5 cellular contexts compared by ENCODE assay signal in genomic region chr12:114898159-114898558, GRCh38.
"Had no signal": no experiment of that assay in that cellular context is flagged by ENCODE, and none has a peak within 500 bp of the region (broad histone marks: within the 10 kb centered on the region; RNA-seq: fewer than 3 reads in every experiment).

No MANE protein-coding gene starts in this region.

- H3K27ac Mint-ChIP-seq: GM23338, H9 had no signal

- DNase-seq: H9, HCEC 1CT, IMR-90 had no signal

- H3K4me2 ChIP-seq: GM23338 had no signal

- H2AFZ ChIP-seq: GM23338 had no signal

- H3K4me3 Mint-ChIP-seq: GM23338, H9 had no signal

- ATAC-seq: GM23338, K562 had no signal

- H3K4me3 ChIP-seq: GM23338, K562 had no signal

- H3K9me3 Mint-ChIP-seq: GM23338, H9 had no signal
